Comparison of ENCODE assay signal across 17 cellular contexts in genomic region chr5:36647046-36647445, GRCh38. TPM values are rescaled to one million over a fixed set of nuclear protein-coding genes. Genes with fewer than 3 reads are reported as not detected.
"Had no signal": no experiment of that assay in that cellular context is flagged by ENCODE, and none has a peak within 500 bp of the region (broad histone marks: within the 10 kb centered on the region; RNA-seq: fewer than 3 reads in every experiment).

No MANE protein-coding gene starts in this region.

- H3K36me3 Mint-ChIP-seq: activated naive CD4-positive, alpha-beta T cell treated with anti-CD3 and anti-CD28 coated beads, Interleukin-2, amount 10 ng/mL, durations not matched to agents 7 days and 5 days; naive thymus-derived CD4-positive, alpha-beta T cell had no signal

- H3K9me3 ChIP-seq: sigmoid colon, stomach, thoracic aorta, uterus had no signal

- H3K27ac Mint-ChIP-seq: activated B cell treated with CpG ODN at 0.5 μM for 24 hours; activated naive CD4-positive, alpha-beta T cell treated with anti-CD3 and anti-CD28 coated beads, Interleukin-2, amount 10 ng/mL, durations not matched to agents 7 days and 5 days; activated T-helper 2 cell treated with anti-CD3 and anti-CD28 coated beads, Interferon-gamma antibody, Interleukin-2, Interleukin-4, amounts not matched to agents 10 μg/mL and 5 μg/mL and 100 μg/mL, durations not matched to agents 14 hours and 24 hours and 36 hours; naive thymus-derived CD4-positive, alpha-beta T cell; T-helper 1 cell treated with Interleukin-12 subunit alpha and Interleukin-12 subunit beta and Interleukin-4 antibody, amounts not matched to agents 30 μg/mL and 1 μg/mL, for 36 hours had no signal

- ATAC-seq: naive thymus-derived CD4-positive, alpha-beta T cell had no signal

- H3K4me3 ChIP-seq: coronary artery, lung, sigmoid colon, stomach, thoracic aorta, uterus had no signal

- DNase-seq: activated B cell treated with CpG ODN at 0.5 μM for 24 hours; activated CD4-positive, alpha-beta T cell treated with anti-CD3 and anti-CD28 coated beads, Interleukin-2, amount 50 U/mL, for 1 hour; activated naive CD4-positive, alpha-beta T cell treated with anti-CD3 and anti-CD28 coated beads, Interleukin-2, amount 10 ng/mL, durations not matched to agents 7 days and 5 days; central memory CD4-positive, alpha-beta T cell; effector CD8-positive, alpha-beta T cell; hypothalamus; kidney glomerular epithelial cell; naive thymus-derived CD4-positive, alpha-beta T cell; sigmoid colon; stimulated activated CD4-positive, alpha-beta T cell treated with anti-CD3 and anti-CD28 coated beads, Interleukin-4, amount 100 ng/mL, for 1 hour; stomach; uterus had no signal

- H3K4me3 Mint-ChIP-seq: activated B cell treated with CpG ODN at 0.5 μM for 24 hours; activated naive CD4-positive, alpha-beta T cell treated with anti-CD3 and anti-CD28 coated beads, Interleukin-2, amount 10 ng/mL, durations not matched to agents 7 days and 5 days; naive thymus-derived CD4-positive, alpha-beta T cell; T-helper 1 cell treated with Interleukin-12 subunit alpha and Interleukin-12 subunit beta and Interleukin-4 antibody, amounts not matched to agents 30 μg/mL and 1 μg/mL, for 36 hours had no signal

- H3K36me3 ChIP-seq: sigmoid colon, stomach, thoracic aorta, uterus had no signal

- H3K9me3 Mint-ChIP-seq: activated B cell treated with CpG ODN at 0.5 μM for 24 hours; activated naive CD4-positive, alpha-beta T cell treated with anti-CD3 and anti-CD28 coated beads, Interleukin-2, amount 10 ng/mL, durations not matched to agents 7 days and 5 days; activated T-helper 2 cell treated with anti-CD3 and anti-CD28 coated beads, Interferon-gamma antibody, Interleukin-2, Interleukin-4, amounts not matched to agents 10 μg/mL and 5 μg/mL and 100 μg/mL, durations not matched to agents 14 hours and 24 hours and 36 hours; T-helper 1 cell treated with Interleukin-12 subunit alpha and Interleukin-12 subunit beta and Interleukin-4 antibody, amounts not matched to agents 30 μg/mL and 1 μg/mL, for 36 hours had no signal

- H3K4me1 ChIP-seq: sigmoid colon, stomach, uterus had no signal

- H3K27me3 ChIP-seq: sigmoid colon, uterus had no signal

- H3K4me1 Mint-ChIP-seq: activated B cell treated with CpG ODN at 0.5 μM for 24 hours; activated naive CD4-positive, alpha-beta T cell treated with anti-CD3 and anti-CD28 coated beads, Interleukin-2, amount 10 ng/mL, durations not matched to agents 7 days and 5 days; naive thymus-derived CD4-positive, alpha-beta T cell had no signal

- H3K27ac ChIP-seq: coronary artery, sigmoid colon, stomach, thoracic aorta, uterus had no signal

RNA-seq across cellular contexts. Expression of gene SLC1A3, which starts 40.6 kb away (rescaled TPM):
- total RNA-seq: activated T-helper 2 cell treated with anti-CD3 and anti-CD28 coated beads, Interferon-gamma antibody, Interleukin-2, Interleukin-4, amounts not matched to agents 10 μg/mL and 5 μg/mL and 100 μg/mL, durations not matched to agents 14 hours and 24 hours and 36 hours had no signal
- polyA plus RNA-seq: naive thymus-derived CD4-positive, alpha-beta T cell had no signal
